ENCODE assay signal across 8 cellular contexts in genomic region chr12:57546438-57547365, GRCh38.
DNase-seq lines count a peak whose midpoint lies in the region; ATAC-seq and TF ChIP-seq lines count a peak whose summit lies in the region.

Gene DCTN2, minus strand, starts transcription at chr12:57547192. Its CDS starts 129 bp downstream, at chr12:57547063.

- ATAC-seq in GM19023 (IDR thresholded peaks at IDR 0.05; ENCODE audit: unreplicated experiment) (peak; percentile 99), HG03280 (IDR thresholded peaks at IDR 0.05; ENCODE audit: unreplicated experiment) (peak; percentile 98)

- TF ChIP-seq CTCF in AG09319 (IDR thresholded peaks at IDR 0.05; ENCODE audit: low read depth, low read length), result no peak; the same call in none of the 2 replicates

- DNase-seq in AG09319 (ENCODE audit: extremely low read depth, low read depth) (peak; percentile 92), NCI-H345 treated with DMSO at 0.1 percent for 48 hours (lab: John Stamatoyannopoulos, UW; ENCODE audit: unreplicated experiment) (peak; percentile 96), iris pigment epithelial cell (ENCODE audit: low read depth) (peak; percentile 97)
- DNase-seq in activated CD4-positive, CD25-positive, alpha-beta regulatory T cell (lab: John Stamatoyannopoulos, UW), result peak; percentile 78 to 86 (median 80)
- peak; percentile 92 for DNase-seq in central memory CD4-positive, alpha-beta T cell
- DNase-seq in stimulated activated CD4-positive, alpha-beta T cell treated with anti-CD3 and anti-CD28 coated beads, Interleukin-12 subunit alpha, Interleukin-12 subunit beta, amount 100 ng/mL, for 4 hours, result peak; percentile 88

Comparison
In these comparisons a context has a peak if more than half of its experiments do, and no peak if none do; other contexts are left out.
1. Peak in every context shown above with its lines: DNase-seq and ATAC-seq.